In the genomic region with DNA sequence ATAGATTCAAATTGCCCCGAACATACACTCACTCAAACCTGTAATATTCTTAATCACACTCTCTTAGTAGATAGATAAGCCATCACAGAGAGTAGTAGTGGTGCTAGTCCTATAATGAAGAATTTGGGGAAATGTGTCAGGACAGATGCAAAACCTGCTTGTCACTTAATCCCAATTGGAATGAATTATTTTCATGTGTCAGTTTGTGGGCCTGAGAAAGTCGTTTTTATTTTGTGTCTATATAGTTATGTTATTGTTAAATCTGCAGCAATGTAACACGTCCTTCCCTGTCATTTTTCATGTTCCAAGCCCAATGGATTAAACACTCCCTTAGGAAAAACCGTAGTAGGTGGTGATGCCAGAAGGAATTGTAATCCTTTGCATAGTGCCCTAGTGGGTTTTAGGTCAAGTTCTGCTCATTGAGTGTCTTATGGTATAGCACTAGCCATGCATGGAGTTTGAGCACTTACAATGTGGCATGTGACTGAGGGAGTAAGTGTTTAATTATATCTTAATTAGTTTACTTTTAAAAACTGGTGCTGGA, we compare ENCODE assay signal across 1 cellular context.
TF ChIP-seq lines count a peak whose summit lies in the region.

No MANE protein-coding gene starts in this region.

TF ChIP-seq in K562, 482 proteins besides CTCF, POLR2A, EP300 and RAD21 (continued from another document and continues in another):
- TF ChIP-seq, protein P1, sequence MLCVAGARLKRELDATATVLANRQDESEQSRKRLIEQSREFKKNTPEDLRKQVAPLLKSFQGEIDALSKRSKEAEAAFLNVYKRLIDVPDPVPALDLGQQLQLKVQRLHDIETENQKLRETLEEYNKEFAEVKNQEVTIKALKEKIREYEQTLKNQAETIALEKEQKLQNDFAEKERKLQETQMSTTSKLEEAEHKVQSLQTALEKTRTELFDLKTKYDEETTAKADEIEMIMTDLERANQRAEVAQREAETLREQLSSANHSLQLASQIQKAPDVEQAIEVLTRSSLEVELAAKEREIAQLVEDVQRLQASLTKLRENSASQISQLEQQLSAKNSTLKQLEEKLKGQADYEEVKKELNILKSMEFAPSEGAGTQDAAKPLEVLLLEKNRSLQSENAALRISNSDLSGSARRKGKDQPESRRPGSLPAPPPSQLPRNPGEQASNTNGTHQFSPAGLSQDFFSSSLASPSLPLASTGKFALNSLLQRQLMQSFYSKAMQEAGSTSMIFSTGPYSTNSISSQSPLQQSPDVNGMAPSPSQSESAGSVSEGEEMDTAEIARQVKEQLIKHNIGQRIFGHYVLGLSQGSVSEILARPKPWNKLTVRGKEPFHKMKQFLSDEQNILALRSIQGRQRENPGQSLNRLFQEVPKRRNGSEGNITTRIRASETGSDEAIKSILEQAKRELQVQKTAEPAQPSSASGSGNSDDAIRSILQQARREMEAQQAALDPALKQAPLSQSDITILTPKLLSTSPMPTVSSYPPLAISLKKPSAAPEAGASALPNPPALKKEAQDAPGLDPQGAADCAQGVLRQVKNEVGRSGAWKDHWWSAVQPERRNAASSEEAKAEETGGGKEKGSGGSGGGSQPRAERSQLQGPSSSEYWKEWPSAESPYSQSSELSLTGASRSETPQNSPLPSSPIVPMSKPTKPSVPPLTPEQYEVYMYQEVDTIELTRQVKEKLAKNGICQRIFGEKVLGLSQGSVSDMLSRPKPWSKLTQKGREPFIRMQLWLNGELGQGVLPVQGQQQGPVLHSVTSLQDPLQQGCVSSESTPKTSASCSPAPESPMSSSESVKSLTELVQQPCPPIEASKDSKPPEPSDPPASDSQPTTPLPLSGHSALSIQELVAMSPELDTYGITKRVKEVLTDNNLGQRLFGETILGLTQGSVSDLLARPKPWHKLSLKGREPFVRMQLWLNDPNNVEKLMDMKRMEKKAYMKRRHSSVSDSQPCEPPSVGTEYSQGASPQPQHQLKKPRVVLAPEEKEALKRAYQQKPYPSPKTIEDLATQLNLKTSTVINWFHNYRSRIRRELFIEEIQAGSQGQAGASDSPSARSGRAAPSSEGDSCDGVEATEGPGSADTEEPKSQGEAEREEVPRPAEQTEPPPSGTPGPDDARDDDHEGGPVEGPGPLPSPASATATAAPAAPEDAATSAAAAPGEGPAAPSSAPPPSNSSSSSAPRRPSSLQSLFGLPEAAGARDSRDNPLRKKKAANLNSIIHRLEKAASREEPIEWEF (CRISPR knock-in tag; IDR thresholded peaks at IDR 0.05), result no peak
- TF ChIP-seq POLR2AphosphoS2 (IDR thresholded peaks at IDR 0.05; ENCODE audit: low read length) (no peak), NFATC3 (IDR thresholded peaks at IDR 0.05) (0 out of 2 replicates have a peak, but pooled peaks have one; percentile 36), BMI1 (IDR thresholded peaks at IDR 0.05; ENCODE audit: low read length) (no peak), ZNF445 (CRISPR knock-in tag; IDR thresholded peaks at IDR 0.05; ENCODE audit: low read depth) (no peak), MIER1 (IDR thresholded peaks at IDR 0.05; ENCODE audit: low read depth) (no peak), MAFG (tag; conservative IDR thresholded peaks at IDR 0.05) (no peak), ZNF668 (CRISPR knock-in tag; IDR thresholded peaks at IDR 0.05) (no peak), FOS (IDR thresholded peaks at IDR 0.05; ENCODE audit: extremely low read depth, insufficient read length) (no peak), COPS2 (conservative IDR thresholded peaks at IDR 0.05) (no peak), OTX1 (CRISPR knock-in tag; IDR thresholded peaks at IDR 0.05) (no peak), FIP1L1 (IDR thresholded peaks at IDR 0.05; ENCODE audit: low read depth, low read length, poor library complexity, severe bottlenecking) (peak; percentile 2), ZNF384 (IDR thresholded peaks at IDR 0.05; ENCODE audit: low read depth, low read length) (no peak), ZNF143 (CRISPR knock-in tag; IDR thresholded peaks at IDR 0.05) (no peak), TBL1XR1 (IDR thresholded peaks at IDR 0.05; ENCODE audit: low read length in 2 of 2) (peak in 1 of 2 experiments; percentile 31; a peak in 1 of 4 replicates), ZKSCAN3 (CRISPR knock-in tag; IDR thresholded peaks at IDR 0.05) (no peak), STAG1 (CRISPR knock-in tag; IDR thresholded peaks at IDR 0.05; ENCODE audit: borderline replicate concordance) (no peak), POLR2B (IDR thresholded peaks at IDR 0.05; ENCODE audit: low read depth, partially characterized antibody) (peak; percentile 60), CHD2 (IDR thresholded peaks at IDR 0.05; ENCODE audit: low read depth, low read length) (peak; percentile 65), FOXK2 (conservative IDR thresholded peaks at IDR 0.05 in 1 of 2, IDR thresholded peaks at IDR 0.05 in 1 of 2; ENCODE audit: low read depth in 2 of 2) (no peak), FOXK1 (CRISPR knock-in tag; IDR thresholded peaks at IDR 0.05; ENCODE audit: borderline replicate concordance) (no peak), LARP7 (IDR thresholded peaks at IDR 0.05) (no peak), ZNF764 (CRISPR knock-in tag; IDR thresholded peaks at IDR 0.05; ENCODE audit: low read depth) (no peak), PURB (CRISPR knock-in tag; IDR thresholded peaks at IDR 0.05; ENCODE audit: low read depth) (no peak), ZNF507 (tag; conservative IDR thresholded peaks at IDR 0.05) (no peak), MEIS2 (IDR thresholded peaks at IDR 0.05; ENCODE audit: partially characterized antibody) (peak; percentile 36)
- TF ChIP-seq, protein P2, sequence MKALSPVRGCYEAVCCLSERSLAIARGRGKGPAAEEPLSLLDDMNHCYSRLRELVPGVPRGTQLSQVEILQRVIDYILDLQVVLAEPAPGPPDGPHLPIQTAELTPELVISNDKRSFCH (CRISPR knock-in tag; IDR thresholded peaks at IDR 0.05), result no peak
- TF ChIP-seq, protein P2 (tag; IDR thresholded peaks at IDR 0.05), result no peak
- TF ChIP-seq, protein P3, sequence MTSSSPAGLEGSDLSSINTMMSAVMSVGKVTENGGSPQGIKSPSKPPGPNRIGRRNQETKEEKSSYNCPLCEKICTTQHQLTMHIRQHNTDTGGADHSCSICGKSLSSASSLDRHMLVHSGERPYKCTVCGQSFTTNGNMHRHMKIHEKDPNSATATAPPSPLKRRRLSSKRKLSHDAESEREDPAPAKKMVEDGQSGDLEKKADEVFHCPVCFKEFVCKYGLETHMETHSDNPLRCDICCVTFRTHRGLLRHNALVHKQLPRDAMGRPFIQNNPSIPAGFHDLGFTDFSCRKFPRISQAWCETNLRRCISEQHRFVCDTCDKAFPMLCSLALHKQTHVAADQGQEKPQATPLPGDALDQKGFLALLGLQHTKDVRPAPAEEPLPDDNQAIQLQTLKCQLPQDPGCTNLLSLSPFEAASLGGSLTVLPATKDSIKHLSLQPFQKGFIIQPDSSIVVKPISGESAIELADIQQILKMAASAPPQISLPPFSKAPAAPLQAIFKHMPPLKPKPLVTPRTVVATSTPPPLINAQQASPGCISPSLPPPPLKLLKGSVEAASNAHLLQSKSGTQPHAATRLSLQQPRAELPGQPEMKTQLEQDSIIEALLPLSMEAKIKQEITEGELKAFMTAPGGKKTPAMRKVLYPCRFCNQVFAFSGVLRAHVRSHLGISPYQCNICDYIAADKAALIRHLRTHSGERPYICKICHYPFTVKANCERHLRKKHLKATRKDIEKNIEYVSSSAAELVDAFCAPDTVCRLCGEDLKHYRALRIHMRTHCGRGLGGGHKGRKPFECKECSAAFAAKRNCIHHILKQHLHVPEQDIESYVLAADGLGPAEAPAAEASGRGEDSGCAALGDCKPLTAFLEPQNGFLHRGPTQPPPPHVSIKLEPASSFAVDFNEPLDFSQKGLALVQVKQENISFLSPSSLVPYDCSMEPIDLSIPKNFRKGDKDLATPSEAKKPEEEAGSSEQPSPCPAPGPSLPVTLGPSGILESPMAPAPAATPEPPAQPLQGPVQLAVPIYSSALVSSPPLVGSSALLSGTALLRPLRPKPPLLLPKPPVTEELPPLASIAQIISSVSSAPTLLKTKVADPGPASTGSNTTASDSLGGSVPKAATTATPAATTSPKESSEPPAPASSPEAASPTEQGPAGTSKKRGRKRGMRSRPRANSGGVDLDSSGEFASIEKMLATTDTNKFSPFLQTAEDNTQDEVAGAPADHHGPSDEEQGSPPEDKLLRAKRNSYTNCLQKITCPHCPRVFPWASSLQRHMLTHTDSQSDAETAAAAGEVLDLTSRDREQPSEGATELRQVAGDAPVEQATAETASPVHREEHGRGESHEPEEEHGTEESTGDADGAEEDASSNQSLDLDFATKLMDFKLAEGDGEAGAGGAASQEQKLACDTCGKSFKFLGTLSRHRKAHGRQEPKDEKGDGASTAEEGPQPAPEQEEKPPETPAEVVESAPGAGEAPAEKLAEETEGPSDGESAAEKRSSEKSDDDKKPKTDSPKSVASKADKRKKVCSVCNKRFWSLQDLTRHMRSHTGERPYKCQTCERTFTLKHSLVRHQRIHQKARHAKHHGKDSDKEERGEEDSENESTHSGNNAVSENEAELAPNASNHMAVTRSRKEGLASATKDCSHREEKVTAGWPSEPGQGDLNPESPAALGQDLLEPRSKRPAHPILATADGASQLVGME (CRISPR knock-in tag; IDR thresholded peaks at IDR 0.05), result no peak
- TF ChIP-seq, protein P4, sequence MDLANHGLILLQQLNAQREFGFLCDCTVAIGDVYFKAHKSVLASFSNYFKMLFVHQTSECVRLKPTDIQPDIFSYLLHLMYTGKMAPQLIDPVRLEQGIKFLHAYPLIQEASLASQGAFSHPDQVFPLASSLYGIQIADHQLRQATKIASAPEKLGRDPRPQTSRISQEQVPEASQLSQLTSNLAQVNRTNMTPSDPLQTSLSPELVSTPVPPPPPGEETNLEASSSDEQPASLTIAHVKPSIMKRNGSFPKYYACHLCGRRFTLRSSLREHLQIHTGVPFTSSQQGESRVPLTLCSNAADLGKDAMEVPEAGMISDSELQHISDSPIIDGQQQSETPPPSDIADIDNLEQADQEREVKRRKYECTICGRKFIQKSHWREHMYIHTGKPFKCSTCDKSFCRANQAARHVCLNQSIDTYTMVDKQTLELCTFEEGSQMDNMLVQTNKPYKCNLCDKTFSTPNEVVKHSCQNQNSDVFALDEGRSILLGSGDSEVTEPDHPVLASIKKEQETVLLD (IDR thresholded peaks at IDR 0.05), result no peak
- TF ChIP-seq, protein P5, sequence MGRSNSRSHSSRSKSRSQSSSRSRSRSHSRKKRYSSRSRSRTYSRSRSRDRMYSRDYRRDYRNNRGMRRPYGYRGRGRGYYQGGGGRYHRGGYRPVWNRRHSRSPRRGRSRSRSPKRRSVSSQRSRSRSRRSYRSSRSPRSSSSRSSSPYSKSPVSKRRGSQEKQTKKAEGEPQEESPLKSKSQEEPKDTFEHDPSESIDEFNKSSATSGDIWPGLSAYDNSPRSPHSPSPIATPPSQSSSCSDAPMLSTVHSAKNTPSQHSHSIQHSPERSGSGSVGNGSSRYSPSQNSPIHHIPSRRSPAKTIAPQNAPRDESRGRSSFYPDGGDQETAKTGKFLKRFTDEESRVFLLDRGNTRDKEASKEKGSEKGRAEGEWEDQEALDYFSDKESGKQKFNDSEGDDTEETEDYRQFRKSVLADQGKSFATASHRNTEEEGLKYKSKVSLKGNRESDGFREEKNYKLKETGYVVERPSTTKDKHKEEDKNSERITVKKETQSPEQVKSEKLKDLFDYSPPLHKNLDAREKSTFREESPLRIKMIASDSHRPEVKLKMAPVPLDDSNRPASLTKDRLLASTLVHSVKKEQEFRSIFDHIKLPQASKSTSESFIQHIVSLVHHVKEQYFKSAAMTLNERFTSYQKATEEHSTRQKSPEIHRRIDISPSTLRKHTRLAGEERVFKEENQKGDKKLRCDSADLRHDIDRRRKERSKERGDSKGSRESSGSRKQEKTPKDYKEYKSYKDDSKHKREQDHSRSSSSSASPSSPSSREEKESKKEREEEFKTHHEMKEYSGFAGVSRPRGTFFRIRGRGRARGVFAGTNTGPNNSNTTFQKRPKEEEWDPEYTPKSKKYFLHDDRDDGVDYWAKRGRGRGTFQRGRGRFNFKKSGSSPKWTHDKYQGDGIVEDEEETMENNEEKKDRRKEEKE (IDR thresholded peaks at IDR 0.05; ENCODE audit: borderline replicate concordance in 1 of 2, control insufficient read depth in 1 of 2, low read depth in 2 of 2, low read length in 1 of 2), result peak in 1 of 2 experiments; percentile 85; a peak in 2 of 4 replicates
- TF ChIP-seq, protein P6, sequence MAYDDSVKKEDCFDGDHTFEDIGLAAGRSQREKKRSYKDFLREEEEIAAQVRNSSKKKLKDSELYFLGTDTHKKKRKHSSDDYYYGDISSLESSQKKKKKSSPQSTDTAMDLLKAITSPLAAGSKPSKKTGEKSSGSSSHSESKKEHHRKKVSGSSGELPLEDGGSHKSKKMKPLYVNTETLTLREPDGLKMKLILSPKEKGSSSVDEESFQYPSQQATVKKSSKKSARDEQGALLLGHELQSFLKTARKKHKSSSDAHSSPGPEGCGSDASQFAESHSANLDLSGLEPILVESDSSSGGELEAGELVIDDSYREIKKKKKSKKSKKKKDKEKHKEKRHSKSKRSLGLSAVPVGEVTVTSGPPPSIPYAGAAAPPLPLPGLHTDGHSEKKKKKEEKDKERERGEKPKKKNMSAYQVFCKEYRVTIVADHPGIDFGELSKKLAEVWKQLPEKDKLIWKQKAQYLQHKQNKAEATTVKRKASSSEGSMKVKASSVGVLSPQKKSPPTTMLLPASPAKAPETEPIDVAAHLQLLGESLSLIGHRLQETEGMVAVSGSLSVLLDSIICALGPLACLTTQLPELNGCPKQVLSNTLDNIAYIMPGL (CRISPR knock-in tag; IDR thresholded peaks at IDR 0.05), result 0 out of 2 replicates have a peak, but pooled peaks have one; percentile 63
- TF ChIP-seq, protein P7, sequence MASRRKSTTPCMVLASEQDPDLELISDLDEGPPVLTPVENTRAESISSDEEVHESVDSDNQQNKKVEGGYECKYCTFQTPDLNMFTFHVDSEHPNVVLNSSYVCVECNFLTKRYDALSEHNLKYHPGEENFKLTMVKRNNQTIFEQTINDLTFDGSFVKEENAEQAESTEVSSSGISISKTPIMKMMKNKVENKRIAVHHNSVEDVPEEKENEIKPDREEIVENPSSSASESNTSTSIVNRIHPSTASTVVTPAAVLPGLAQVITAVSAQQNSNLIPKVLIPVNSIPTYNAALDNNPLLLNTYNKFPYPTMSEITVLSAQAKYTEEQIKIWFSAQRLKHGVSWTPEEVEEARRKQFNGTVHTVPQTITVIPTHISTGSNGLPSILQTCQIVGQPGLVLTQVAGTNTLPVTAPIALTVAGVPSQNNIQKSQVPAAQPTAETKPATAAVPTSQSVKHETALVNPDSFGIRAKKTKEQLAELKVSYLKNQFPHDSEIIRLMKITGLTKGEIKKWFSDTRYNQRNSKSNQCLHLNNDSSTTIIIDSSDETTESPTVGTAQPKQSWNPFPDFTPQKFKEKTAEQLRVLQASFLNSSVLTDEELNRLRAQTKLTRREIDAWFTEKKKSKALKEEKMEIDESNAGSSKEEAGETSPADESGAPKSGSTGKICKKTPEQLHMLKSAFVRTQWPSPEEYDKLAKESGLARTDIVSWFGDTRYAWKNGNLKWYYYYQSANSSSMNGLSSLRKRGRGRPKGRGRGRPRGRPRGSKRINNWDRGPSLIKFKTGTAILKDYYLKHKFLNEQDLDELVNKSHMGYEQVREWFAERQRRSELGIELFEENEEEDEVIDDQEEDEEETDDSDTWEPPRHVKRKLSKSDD (conservative IDR thresholded peaks at IDR 0.05; ENCODE audit: low read length), result no peak
- TF ChIP-seq, protein P8, sequence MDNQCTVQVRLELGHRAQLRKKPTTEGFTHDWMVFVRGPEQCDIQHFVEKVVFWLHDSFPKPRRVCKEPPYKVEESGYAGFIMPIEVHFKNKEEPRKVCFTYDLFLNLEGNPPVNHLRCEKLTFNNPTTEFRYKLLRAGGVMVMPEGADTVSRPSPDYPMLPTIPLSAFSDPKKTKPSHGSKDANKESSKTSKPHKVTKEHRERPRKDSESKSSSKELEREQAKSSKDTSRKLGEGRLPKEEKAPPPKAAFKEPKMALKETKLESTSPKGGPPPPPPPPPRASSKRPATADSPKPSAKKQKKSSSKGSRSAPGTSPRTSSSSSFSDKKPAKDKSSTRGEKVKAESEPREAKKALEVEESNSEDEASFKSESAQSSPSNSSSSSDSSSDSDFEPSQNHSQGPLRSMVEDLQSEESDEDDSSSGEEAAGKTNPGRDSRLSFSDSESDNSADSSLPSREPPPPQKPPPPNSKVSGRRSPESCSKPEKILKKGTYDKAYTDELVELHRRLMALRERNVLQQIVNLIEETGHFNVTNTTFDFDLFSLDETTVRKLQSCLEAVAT (IDR thresholded peaks at IDR 0.05), result peak; percentile 90 to 92
